ENCODE assay signal across 8 cellular contexts in genomic region chr22:19477321-19478085, GRCh38. TPM values are rescaled to one million over a fixed set of nuclear protein-coding genes. Genes with fewer than 3 reads are reported as not detected.
DNase-seq lines count a peak whose midpoint lies in the region; ATAC-seq and TF ChIP-seq lines count a peak whose summit lies in the region.

No MANE protein-coding gene starts in this region.

- H3K9me3 ChIP-seq in smooth muscle cell (replicated peaks; ENCODE audit: low read depth): no peaks in the 10 kb centered on the region

- H3F3A ChIP-seq in smooth muscle cell (ENCODE audit: low read depth): no peaks in the 10 kb centered on the region

- peaks cover 18% of the 10 kb centered on the region for H3K4me1 ChIP-seq in smooth muscle cell (ENCODE audit: low read depth)

- H3K27ac ChIP-seq in smooth muscle cell (ENCODE audit: low read depth): no peak overlapping the region

- no peak for ATAC-seq in HG03196 (IDR thresholded peaks at IDR 0.05; ENCODE audit: unreplicated experiment)
- no peak for ATAC-seq in HG03457 (IDR thresholded peaks at IDR 0.05; ENCODE audit: unreplicated experiment)

- H3K4me3 ChIP-seq in foreskin fibroblast (ENCODE audit: low read depth in 1 of 2, low read length in 2 of 2) (peak overlapping the region; percentile 80 to 89), smooth muscle cell (peak overlapping the region; percentile 91)

- DNase-seq in activated CD8-positive, alpha-beta memory T cell treated with anti-CD3 and anti-CD28 coated beads for 24 hours: peak; percentile 41
- no peak for DNase-seq in activated CD8-positive, alpha-beta memory T cell treated with anti-CD3 and anti-CD28 coated beads, Interleukin-2, amount 50 U/mL, for 4 hours
- DNase-seq in SW480 (ENCODE audit: low spot score) (peak; percentile 4), foreskin fibroblast (peak in 1 of 2 donors; percentile 30), smooth muscle cell (lab: John Stamatoyannopoulos, UW; ENCODE audit: unreplicated experiment) (no peak), kidney tubule cell (ENCODE audit: low spot score) (no peak)

- H4K20me1 ChIP-seq in smooth muscle cell (ENCODE audit: low read depth): peaks cover 51% of the 10 kb centered on the region

- H3K27me3 ChIP-seq in smooth muscle cell (ENCODE audit: low read depth): no peaks in the 10 kb centered on the region

- H3K79me2 ChIP-seq in smooth muscle cell (ENCODE audit: low read depth): peaks cover 52% of the 10 kb centered on the region

- TF ChIP-seq CTCF in foreskin fibroblast (IDR thresholded peaks at IDR 0.05; ENCODE audit: low read depth, low read length) (peak; percentile 12), smooth muscle cell (IDR thresholded peaks at IDR 0.05; ENCODE audit: borderline replicate concordance, insufficient read depth, poor library complexity, severe bottlenecking) (no peak)

- H3K4me2 ChIP-seq in smooth muscle cell: peak overlapping the region; percentile 87

- 76% methylated on average over 5 of the region's 5 CpGs for WGBS in smooth muscle cell (ENCODE audit: low lambda C conversion rate)

- H2AFZ ChIP-seq in smooth muscle cell (ENCODE audit: low read depth): no peak overlapping the region

- H3K9ac ChIP-seq in smooth muscle cell (ENCODE audit: low read depth): peak overlapping the region; percentile 100

- no peaks in the 10 kb centered on the region for H3K36me3 ChIP-seq in smooth muscle cell (ENCODE audit: low read depth)

RNA-seq across cellular contexts. Expression of gene UFD1, which starts 1.5 kb away (rescaled TPM):
- 48.1 and 64.1 TPM in 2 replicates for total RNA-seq in smooth muscle cell
- polyA plus RNA-seq in smooth muscle cell: 99.5 and 111 TPM in 2 replicates

RNA-seq across cellular contexts. Expression of gene CDC45, which starts 2.2 kb away (rescaled TPM):
- 9.7 and 13.7 TPM in 2 replicates for total RNA-seq in smooth muscle cell
- polyA plus RNA-seq in smooth muscle cell: 6.6 and 9.3 TPM in 2 replicates

RNA-seq across cellular contexts. Expression of gene C22orf39, which starts 30.0 kb away (rescaled TPM):
- 16.5 and 23.0 TPM in 2 replicates for total RNA-seq in smooth muscle cell
- polyA plus RNA-seq in smooth muscle cell: 20.8 and 29.5 TPM in 2 replicates

RNA-seq across cellular contexts. Expression of gene MRPL40, which starts 45.2 kb away (rescaled TPM):
- total RNA-seq in smooth muscle cell: 18.1 and 30.4 TPM in 2 replicates
- 52.9 and 54.8 TPM in 2 replicates for polyA plus RNA-seq in smooth muscle cell

RNA-seq across cellular contexts. Expression of gene HIRA, which starts 46.0 kb away (rescaled TPM):
- total RNA-seq in smooth muscle cell: 8.7 and 9.8 TPM in 2 replicates
- 7.3 and 9.8 TPM in 2 replicates for polyA plus RNA-seq in smooth muscle cell

Comparison
In these comparisons a context has a peak if more than half of its experiments do, and no peak if none do; other contexts are left out.
1. DNase-seq: peak in activated CD8-positive, alpha-beta memory T cell treated with anti-CD3 and anti-CD28 coated beads for 24 hours (single experiment) and SW480 (single experiment); none in activated CD8-positive, alpha-beta memory T cell treated with anti-CD3 and anti-CD28 coated beads, Interleukin-2, amount 50 U/mL, for 4 hours (single experiment), smooth muscle cell (single experiment) and kidney tubule cell (single experiment).